Comparison of ENCODE assay signal across 7 cellular contexts in the genomic region with DNA sequence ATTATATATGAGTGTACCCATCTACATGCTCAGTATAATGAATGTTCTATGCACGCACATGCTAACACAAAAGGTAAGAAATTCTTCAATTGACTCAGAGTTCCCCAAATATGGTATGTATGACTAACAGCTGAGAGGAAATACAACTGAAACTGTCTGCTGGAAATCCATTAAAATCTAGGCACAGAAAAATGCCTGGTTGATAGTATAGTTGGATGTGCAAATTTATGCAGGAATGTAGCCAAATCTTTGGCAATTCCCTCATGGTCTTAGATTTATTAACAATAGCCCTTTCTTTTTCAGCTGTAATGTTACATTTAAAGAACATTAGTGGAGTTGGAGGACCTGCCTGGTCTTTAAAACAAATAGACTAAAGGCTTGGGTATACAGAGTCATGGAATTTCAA. TPM values are rescaled to one million over a fixed set of nuclear protein-coding genes. Genes with fewer than 3 reads are reported as not detected.
DNase-seq lines count a peak whose midpoint lies in the region; ATAC-seq, FAIRE-seq and TF ChIP-seq lines count a peak whose summit lies in the region.

No MANE protein-coding gene starts in this region.

- H3K4me2 ChIP-seq in IMR-90 (ENCODE audit: low read depth, low read length) = peak overlapping the region; percentile 62

- no TSS peak for BruUV-seq in IMR-90 (replicated peaks; lab: Mats Ljungman, UMichigan)

- no peaks in the 10 kb centered on the region for H3K36me3 ChIP-seq in IMR-90 (ENCODE audit: control insufficient read depth, insufficient read depth, low read length)
- no peaks in the 10 kb centered on the region for H3K36me3 ChIP-seq in transverse colon

- POLR2A ChIA-PET in IMR-90 (lab: Charles Lee; ENCODE audit: unreplicated experiment) = no interaction called here

- H3K79me1 ChIP-seq in IMR-90 (ENCODE audit: low read depth in 1 of 2, low read length in 2 of 2) = peaks cover 6 to 30% of the 10 kb centered on the region in 2 experiments

- no peak for DNase-seq in GM18507 (ENCODE audit: extremely low spot score, insufficient read length, low read depth)
- DNase-seq in IMR-90 = peak; percentile 70
- peak; percentile 87 for DNase-seq in dermis blood vessel endothelial cell
- no peak for DNase-seq in stimulated activated CD4-positive, alpha-beta T cell treated with anti-CD3 and anti-CD28 coated beads, Interleukin-15, amount 100 ng/mL, for 24 hours
- no peak for DNase-seq in transverse colon
- no peak for DNase-seq in DMS153 treated with DMSO at 0.1 percent for 48 hours (lab: John Stamatoyannopoulos, UW; ENCODE audit: unreplicated experiment)

- no peak overlapping the region for H4K91ac ChIP-seq in IMR-90 (ENCODE audit: insufficient read depth, low read depth, low read length)

- no peak for TF ChIP-seq EP300 in transverse colon (IDR thresholded peaks at IDR 0.05; ENCODE audit: low read depth)

- in situ Hi-C loops in IMR-90 (cut with MboI; ENCODE audit: low sequenced_read_pairs) = loop anchor here (10.0 kb wide), 1 partner anchor 211 kb away; no protein-coding TSS in a partner anchor
- in situ Hi-C loops in transverse colon (cut with MboI; ENCODE audit: low pct_ligation_motif_present in 1 of 4, low pct_unique_long_range_greater_than_20kb in 1 of 4, low sequenced_read_pairs in 3 of 4) = loop anchor here in 3 of 4 donors (25.0 kb wide), 2 partner anchors 194 to 369 kb away; no protein-coding TSS in a partner anchor

- no peak overlapping the region for H3K14ac ChIP-seq in IMR-90 (replicated peaks; ENCODE audit: low read depth, low read length)

- H2AK5ac ChIP-seq in IMR-90 (ENCODE audit: low read depth, low read length) = no peak overlapping the region

- H2BK15ac ChIP-seq in IMR-90 (ENCODE audit: low read depth, low read length) = no peak overlapping the region

- dilution Hi-C loops in IMR-90 (cut with HindIII; ENCODE audit: low sequenced_read_pairs, unreplicated experiment) = no loop called here

- no peak overlapping the region for H3K23ac ChIP-seq in IMR-90 (ENCODE audit: low read depth, low read length)

- TF ChIP-seq RAD21 in IMR-90 (IDR thresholded peaks at IDR 0.05; ENCODE audit: low read length) = no peak

- ATAC-seq in GM21786 (IDR thresholded peaks at IDR 0.05; ENCODE audit: unreplicated experiment) (peak; percentile 93), IMR-90 (ENCODE audit: low read depth) (peak; percentile 25)

- peak; percentile 76 for FAIRE-seq in GM18507 (lab: Jason Lieb, UNC)

- no peak overlapping the region for H2AK9ac ChIP-seq in IMR-90 (replicated peaks; ENCODE audit: low read depth, low read length, poor library complexity)

- H4K5ac ChIP-seq in IMR-90 (ENCODE audit: low read depth, low read length) = no peak overlapping the region

- no peaks in the 10 kb centered on the region for H3K27me3 ChIP-seq in IMR-90 (ENCODE audit: control insufficient read depth, insufficient read depth, low read length)
- H3K27me3 ChIP-seq in transverse colon = no peaks in the 10 kb centered on the region

- H2BK20ac ChIP-seq in IMR-90 (ENCODE audit: low read depth, low read length) = no peak overlapping the region

- H3K27ac ChIP-seq in IMR-90 (ENCODE audit: insufficient read depth, low read length) (peak overlapping the region; percentile 13; the same call in 1 of the 2 replicates), transverse colon (no peak overlapping the region)

- H4K8ac ChIP-seq in IMR-90 (ENCODE audit: low read depth in 2 of 2, low read length in 2 of 2) = no peak overlapping the region

- H3K4me1 ChIP-seq in IMR-90 (ENCODE audit: control insufficient read depth, insufficient read depth, low read length) = 0 out of 2 replicates have a peak, but pooled peaks cover 1% of the 10 kb centered on the region
- H3K4me1 ChIP-seq in transverse colon = peaks cover 9 to 50% (median 14%) of the 10 kb centered on the region in 4 donors

- no peaks in the 10 kb centered on the region; the same call in 1 of the 2 replicates for H3K9me1 ChIP-seq in IMR-90 (ENCODE audit: insufficient read depth, low read length)

- H2BK120ac ChIP-seq in IMR-90 (ENCODE audit: low read depth, low read length) = no peak overlapping the region

- H2BK5ac ChIP-seq in IMR-90 (ENCODE audit: low read depth, low read length, poor library complexity, severe bottlenecking) = peak overlapping the region; percentile 30

- H3K56ac ChIP-seq in IMR-90 (ENCODE audit: extremely low read depth, insufficient read depth, low read length) = no peak overlapping the region

- no CpG with 5 or more reads among the region's 1 CpG for WGBS in IMR-90 (ENCODE audit: extremely low coverage in 2 of 2, insufficient read length in 1 of 2), 2 experiments
- 64 to 74% methylated on average over 1 of the region's 1 CpG for WGBS in transverse colon (ENCODE audit: low coverage in 1 of 2), 2 donors

- H3K9me3 ChIP-seq in IMR-90 (ENCODE audit: control insufficient read depth, insufficient read depth, low read length) (no peaks in the 10 kb centered on the region), transverse colon (no peaks in the 10 kb centered on the region)

- intact Hi-C loops in IMR-90 (cut with micrococcal nuclease) (loop anchor here (5.0 kb wide), 1 partner anchor 74 kb away; no protein-coding TSS in a partner anchor), transverse colon (cut with DNase I; ENCODE audit: low total_unique reads) (no loop called here)

- H3K18ac ChIP-seq in IMR-90 (ENCODE audit: low read depth, low read length) = no peak overlapping the region

- H3K9ac ChIP-seq in IMR-90 (ENCODE audit: low read depth, low read length) = no peak overlapping the region

- CTCF ChIA-PET in IMR-90 (lab: Yijun Ruan, JAX) = no interaction called here

- no peak overlapping the region for H3K4me3 ChIP-seq in IMR-90 (ENCODE audit: insufficient read depth, low read depth, low read length)
- no peak overlapping the region for H3K4me3 ChIP-seq in transverse colon

- no peak for TF ChIP-seq POLR2A in IMR-90 (IDR thresholded peaks at IDR 0.05; ENCODE audit: low read depth, low read length)
- TF ChIP-seq POLR2A in transverse colon (IDR thresholded peaks at IDR 0.05) = no peak

- TF ChIP-seq CTCF in IMR-90 (conservative IDR thresholded peaks at IDR 0.05; ENCODE audit: low read depth, low read length) (no peak), transverse colon (IDR thresholded peaks at IDR 0.05) (no peak)

- H4K20me1 ChIP-seq in IMR-90 (ENCODE audit: insufficient read depth, low read length) = peaks cover under 1% of the 10 kb centered on the region

- H3K4ac ChIP-seq in IMR-90 (ENCODE audit: low read depth, low read length) = no peak overlapping the region

- no peak overlapping the region for H2AFZ ChIP-seq in IMR-90 (replicated peaks; ENCODE audit: low read length, poor library complexity)

TF ChIP-seq in IMR-90, 13 proteins besides CTCF, POLR2A, EP300 and RAD21:
- TF ChIP-seq, protein P1, sequence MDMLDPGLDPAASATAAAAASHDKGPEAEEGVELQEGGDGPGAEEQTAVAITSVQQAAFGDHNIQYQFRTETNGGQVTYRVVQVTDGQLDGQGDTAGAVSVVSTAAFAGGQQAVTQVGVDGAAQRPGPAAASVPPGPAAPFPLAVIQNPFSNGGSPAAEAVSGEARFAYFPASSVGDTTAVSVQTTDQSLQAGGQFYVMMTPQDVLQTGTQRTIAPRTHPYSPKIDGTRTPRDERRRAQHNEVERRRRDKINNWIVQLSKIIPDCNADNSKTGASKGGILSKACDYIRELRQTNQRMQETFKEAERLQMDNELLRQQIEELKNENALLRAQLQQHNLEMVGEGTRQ (IDR thresholded peaks at IDR 0.05; ENCODE audit: low read depth, low read length) = no peak
- TF ChIP-seq RCOR1 (IDR thresholded peaks at IDR 0.05; ENCODE audit: insufficient replicate concordance, low read length) = no peak
- no peak for TF ChIP-seq CEBPB (IDR thresholded peaks at IDR 0.05; ENCODE audit: low read depth, low read length)
- peak; percentile 30; the same call in 1 of the 2 replicates for TF ChIP-seq BHLHE40 (IDR thresholded peaks at IDR 0.05; ENCODE audit: low read depth, low read length)

RNA-seq across cellular contexts. Expression of gene CAMK2D, which starts 5.5 kb away (rescaled TPM):
- total RNA-seq in IMR-90 (2012; rRNA removed) (156 and 181 TPM in 2 replicates), dermis blood vessel endothelial cell (64.8 and 82.7 TPM in 2 replicates), transverse colon (100 to 1,000 TPM in 2 of 4 donors, 10 to 100 TPM in 2; 54.5 to 107 (median 84.7) TPM)
- 38.0 and 44.6 TPM in 2 replicates for polyA plus RNA-seq in IMR-90 (2012; rRNA removed)
- 10.4 and 11.5 TPM in 2 replicates for polyA plus RNA-seq in IMR-90 (2012; cell fraction: cytosol; rRNA removed)
- 8.5 and 39.2 TPM in 2 replicates for polyA plus RNA-seq in IMR-90 (2012; cell fraction: nucleus; rRNA removed; ENCODE audit: low replicate concordance)

Comparison
In these comparisons a context has a peak if more than half of its experiments do, and no peak if none do; other contexts are left out.
1. DNase-seq: peak in IMR-90 (single experiment) and dermis blood vessel endothelial cell (single experiment); none in GM18507 (single experiment), stimulated activated CD4-positive, alpha-beta T cell treated with anti-CD3 and anti-CD28 coated beads, Interleukin-15, amount 100 ng/mL, for 24 hours (single experiment), transverse colon (single experiment) and DMS153 treated with DMSO at 0.1 percent for 48 hours (single experiment).